In the genomic region with DNA sequence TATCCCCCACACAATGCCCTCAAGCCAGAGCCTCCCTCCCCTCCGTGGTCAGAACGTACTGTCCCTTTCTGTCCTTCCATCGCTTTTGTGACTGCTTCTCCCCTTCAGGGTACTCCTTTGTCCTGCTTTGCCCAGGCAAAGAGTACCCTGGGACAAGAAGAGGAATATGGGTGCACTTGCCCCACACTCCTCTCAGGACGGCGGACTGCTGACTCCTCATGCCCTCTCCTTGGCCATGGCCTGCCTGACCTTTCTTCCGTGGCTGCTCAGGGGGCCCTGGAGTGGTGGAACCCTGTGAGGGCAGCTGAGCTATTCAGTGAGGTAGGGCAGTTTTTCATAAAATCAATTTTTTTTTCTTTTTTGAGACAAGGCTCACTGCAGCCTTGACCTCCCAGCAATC, we compare ENCODE assay signal across 10 cellular contexts. TPM values are rescaled to one million over a fixed set of nuclear protein-coding genes. Genes with fewer than 3 reads are reported as not detected.
A peak's percentile ranks its signal among the peaks of the same experiment; 100 is the strongest.
DNase-seq lines count a peak whose midpoint lies in the region; ATAC-seq and TF ChIP-seq lines count a peak whose summit lies in the region.
"Had no signal": no experiment of that assay in that cellular context is flagged by ENCODE, and none has a peak within 500 bp of the region (broad histone marks: within the 10 kb centered on the region; RNA-seq: fewer than 3 reads in every experiment).

No MANE protein-coding gene starts in this region.

- H3K4me1 Mint-ChIP-seq in activated naive CD4-positive, alpha-beta T cell treated with anti-CD3 and anti-CD28 coated beads for 36 hours (ENCODE audit: low read depth), result peaks cover 74% of the 10 kb centered on the region
- peaks cover 52% of the 10 kb centered on the region for H3K4me1 Mint-ChIP-seq in memory B cell

- H3K9me3 Mint-ChIP-seq in activated naive CD4-positive, alpha-beta T cell treated with anti-CD3 and anti-CD28 coated beads for 36 hours, result no peaks in the 10 kb centered on the region
- H3K9me3 Mint-ChIP-seq in memory B cell, result no peaks in the 10 kb centered on the region

- no peaks in the 10 kb centered on the region for H3K27me3 Mint-ChIP-seq in activated naive CD4-positive, alpha-beta T cell treated with anti-CD3 and anti-CD28 coated beads for 36 hours (ENCODE audit: low read depth)
- no peaks in the 10 kb centered on the region for H3K27me3 Mint-ChIP-seq in memory B cell

- H3K4me1 ChIP-seq in ascending aorta, result peaks cover 13 to 41% of the 10 kb centered on the region in 2 donors
- peaks cover 34 to 42% of the 10 kb centered on the region in 2 donors for H3K4me1 ChIP-seq in thyroid gland

- H3K4me3 Mint-ChIP-seq in activated naive CD4-positive, alpha-beta T cell treated with anti-CD3 and anti-CD28 coated beads for 36 hours, result peak overlapping the region; percentile 12
- no peak overlapping the region for H3K4me3 Mint-ChIP-seq in memory B cell

- CTCF ChIA-PET in activated naive CD4-positive, alpha-beta T cell treated with anti-CD3 and anti-CD28 coated beads for 36 hours (lab: Charles Lee), result no interaction called here

- ATAC-seq in memory B cell (ENCODE audit: low read depth) (no peak), GM18520 (IDR thresholded peaks at IDR 0.05; ENCODE audit: unreplicated experiment) (no peak)

- H3K36me3 ChIP-seq in ascending aorta, result peaks cover 27 to 44% of the 10 kb centered on the region in 2 donors
- H3K36me3 ChIP-seq in thyroid gland, result peaks cover 28 to 32% of the 10 kb centered on the region in 2 donors

- H3K4me3 ChIP-seq in ascending aorta, result peak overlapping the region; percentile 79 to 90
- H3K4me3 ChIP-seq in thyroid gland (replicated peaks in 1 of 3), result no peak overlapping the region
- H3K4me3 ChIP-seq: HAP-1 had no signal

- DNase-seq in activated naive CD4-positive, alpha-beta T cell treated with anti-CD3 and anti-CD28 coated beads for 36 hours, result no peak
- DNase-seq in activated naive CD4-positive, alpha-beta T cell treated with Interleukin-2 at 50 U/mL for 16 hours, result no peak
- DNase-seq in ascending aorta (ENCODE audit: low spot score in 2 of 2) (no peak), memory B cell (ENCODE audit: low spot score in 2 of 2) (no peak), thyroid gland (no peak), GF-D8 (lab: John Stamatoyannopoulos, UW) (no peak), NCI-H1694 treated with DMSO at 0.1 percent for 48 hours (lab: John Stamatoyannopoulos, UW) (no peak)
- DNase-seq: occipital lobe had no signal

- intact Hi-C loops in activated naive CD4-positive, alpha-beta T cell treated with anti-CD3 and anti-CD28 coated beads for 36 hours (cut with micrococcal nuclease), result no loop called here
- intact Hi-C loops in ascending aorta (cut with DNase I), result no loop called here
- intact Hi-C loops in thyroid gland (cut with DNase I), result no loop called here

- peaks cover 64% of the 10 kb centered on the region for H3K36me3 Mint-ChIP-seq in activated naive CD4-positive, alpha-beta T cell treated with anti-CD3 and anti-CD28 coated beads for 36 hours (ENCODE audit: low read depth)
- H3K36me3 Mint-ChIP-seq in memory B cell, result peaks cover 19% of the 10 kb centered on the region

- H3K9me3 ChIP-seq in ascending aorta (no peaks in the 10 kb centered on the region), thyroid gland (no peaks in the 10 kb centered on the region)
- H3K9me3 ChIP-seq: HAP-1 had no signal

- TF ChIP-seq CTCF in ascending aorta (IDR thresholded peaks at IDR 0.05) (no peak), thyroid gland (IDR thresholded peaks at IDR 0.05) (no peak)

- WGBS in thyroid gland, 2 donors, result 89 to 99% methylated on average over 6 of the region's 6 CpGs

- H3K27ac Mint-ChIP-seq in activated naive CD4-positive, alpha-beta T cell treated with anti-CD3 and anti-CD28 coated beads for 36 hours, result peak overlapping the region; percentile 70
- peak overlapping the region; percentile 73 for H3K27ac Mint-ChIP-seq in memory B cell

- TF ChIP-seq POLR2A in thyroid gland (IDR thresholded peaks at IDR 0.05), result no peak

- H3K27me3 ChIP-seq in ascending aorta (no peaks in the 10 kb centered on the region), thyroid gland (no peaks in the 10 kb centered on the region)

- peak overlapping the region; percentile 98 to 99 for H3K27ac ChIP-seq in ascending aorta
- H3K27ac ChIP-seq in thyroid gland, result peak overlapping the region in 2 of 3 donors; percentile 22 to 69

RNA-seq across cellular contexts. Expression of gene C2orf74, which starts 18.7 kb away (rescaled TPM):
- total RNA-seq in activated naive CD4-positive, alpha-beta T cell treated with anti-CD3 and anti-CD28 coated beads for 36 hours, result 10 to 100 TPM; 12.6 to 12.7 TPM
- total RNA-seq in ascending aorta, result 7.2 TPM
- total RNA-seq in thyroid gland, result 10 to 100 TPM; 12.7 to 29.8 (median 20.6) TPM

Comparison
In these comparisons a context has a peak if more than half of its experiments do, and no peak if none do; other contexts are left out.
1. H3K4me3 ChIP-seq: peak in ascending aorta (2 of 2); none in thyroid gland (0 of 3).